ENCODE assay signal across 14 cellular contexts in the genomic region with DNA sequence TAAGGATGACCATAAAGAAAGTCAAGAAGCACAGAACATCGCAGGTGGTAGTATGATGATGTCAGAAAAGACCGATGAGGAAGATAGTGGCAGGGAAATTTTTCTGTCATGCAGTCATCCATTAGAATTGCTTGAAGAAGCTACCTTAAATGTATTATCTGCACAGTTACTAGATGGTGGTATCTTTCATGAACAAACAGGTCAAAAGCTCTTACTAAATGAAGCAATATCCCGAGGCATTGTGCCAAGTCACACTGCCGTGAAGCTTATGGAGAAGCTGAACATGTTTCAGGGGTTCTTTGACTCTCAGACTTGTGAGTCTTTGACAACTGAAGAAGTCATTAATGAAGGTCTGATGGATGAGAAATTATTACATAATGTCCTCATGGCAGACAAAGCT.
DNase-seq lines count a peak whose midpoint lies in the region; FAIRE-seq and TF ChIP-seq lines count a peak whose summit lies in the region.
"Had no signal": no experiment of that assay in that cellular context is flagged by ENCODE, and none has a peak within 500 bp of the region (broad histone marks: within the 10 kb centered on the region; RNA-seq: fewer than 3 reads in every experiment).

No MANE protein-coding gene starts in this region.

- no peaks in the 10 kb centered on the region for H3K4me1 Mint-ChIP-seq in MCF 10A (ENCODE audit: insufficient read depth, unreplicated experiment)
- H3K4me1 Mint-ChIP-seq: naive B cell had no signal

- H4K20me1 ChIP-seq in mammary epithelial cell (ENCODE audit: insufficient read depth, low read length) (no peaks in the 10 kb centered on the region), hepatocyte (ENCODE audit: insufficient read depth, poor library complexity, severe bottlenecking) (no peaks in the 10 kb centered on the region)

- intact Hi-C loops in MCF 10A (cut with micrococcal nuclease) (no loop called here), mammary epithelial cell (cut with micrococcal nuclease) (no loop called here), adrenal gland (cut with DNase I) (no loop called here)

- dilution Hi-C loops in mammary epithelial cell (cut with HindIII; ENCODE audit: low sequenced_read_pairs): no loop called here

- FAIRE-seq in frontal cortex (lab: Jason Lieb, UNC): no peak
- FAIRE-seq: colon had no signal

- H2AFZ ChIP-seq in mammary epithelial cell (ENCODE audit: low read depth, low read length) (no peak overlapping the region), hepatocyte (no peak overlapping the region)

- BruUV-seq in MCF 10A (replicated peaks; lab: Mats Ljungman, UMichigan): no TSS peak
- BruUV-seq in mammary epithelial cell (replicated peaks; lab: Mats Ljungman, UMichigan): no TSS peak

- TF ChIP-seq POLR2A in adrenal gland (IDR thresholded peaks at IDR 0.05): no peak

- H3K79me2 ChIP-seq in mammary epithelial cell (ENCODE audit: insufficient read depth, low read length) (peaks cover 5% of the 10 kb centered on the region), hepatocyte (no peaks in the 10 kb centered on the region)

- H3K27ac ChIP-seq in mammary epithelial cell (ENCODE audit: insufficient read depth, low read depth, low read length): no peak overlapping the region
- H3K27ac ChIP-seq in adrenal gland: no peak overlapping the region
- H3K27ac ChIP-seq in hepatocyte: no peak overlapping the region
- H3K27ac ChIP-seq: SK-N-MC, WERI-Rb-1 had no signal

- DNase-seq in MCF 10A (ENCODE audit: unreplicated experiment) (peak; percentile 24), mammary epithelial cell (no peak), adrenal gland (peak in 4 of 7 donors; percentile 20 to 65 (median 56)), hepatocyte (ENCODE audit: low spot score) (peak; percentile 22), superior temporal gyrus (ENCODE audit: extremely low spot score) (peak; percentile 30), AG20443 (ENCODE audit: low spot score) (no peak), ecto neural progenitor cell (ENCODE audit: low spot score) (no peak), frontal cortex (ENCODE audit: low spot score in 2 of 2) (no peak)
- DNase-seq: AML-193, naive B cell, WERI-Rb-1 had no signal

- WGBS in mammary epithelial cell (ENCODE audit: low coverage, missing lambda C conversion rate): 82% methylated on average over 4 of the region's 4 CpGs
- 70 to 83% (median 74%) methylated on average over 4 of the region's 4 CpGs for WGBS in adrenal gland, 4 donors
- 85% methylated on average over 4 of the region's 4 CpGs for WGBS in hepatocyte (ENCODE audit: low lambda C conversion rate, missing lambda C conversion rate)

- POLR2A ChIA-PET in MCF 10A (lab: Yijun Ruan, JAX): no interaction called here

- no peaks in the 10 kb centered on the region for H3K9me3 ChIP-seq in mammary epithelial cell (replicated peaks; ENCODE audit: insufficient read depth, low read length)
- no peaks in the 10 kb centered on the region for H3K9me3 ChIP-seq in adrenal gland (replicated peaks in 1 of 3)
- no peaks in the 10 kb centered on the region for H3K9me3 ChIP-seq in hepatocyte (ENCODE audit: low read depth)

- H3K36me3 Mint-ChIP-seq in MCF 10A (ENCODE audit: insufficient read depth, unreplicated experiment): peaks cover 75% of the 10 kb centered on the region

- in situ Hi-C loops in mammary epithelial cell (cut with MboI; ENCODE audit: low sequenced_read_pairs in 2 of 2): no loop called here

- no peaks in the 10 kb centered on the region for H3K9me2 ChIP-seq in hepatocyte (replicated peaks; ENCODE audit: insufficient read depth)

- no peak overlapping the region for H3K4me3 Mint-ChIP-seq in MCF 10A (ENCODE audit: unreplicated experiment)
- H3K4me3 Mint-ChIP-seq: IgD-negative memory B cell, naive B cell had no signal

- H3K36me3 ChIP-seq in mammary epithelial cell (ENCODE audit: insufficient read depth, low read length) (peaks cover 23% of the 10 kb centered on the region), adrenal gland (replicated peaks in 1 of 2) (peaks cover 0 to 42% of the 10 kb centered on the region in 2 donors), hepatocyte (replicated peaks; ENCODE audit: insufficient read depth, low read depth) (no peaks in the 10 kb centered on the region)

- CTCF ChIA-PET in MCF 10A (lab: Yijun Ruan, JAX) (interaction anchor here (0.6 to 1.6 kb wide), 3 partner anchors 75 to 235 kb away, joined by 4 to 7 read pairs (median 4); no protein-coding TSS in a partner anchor), mammary epithelial cell (lab: Charles Lee; ENCODE audit: low non-redundant PET) (no interaction called here)

- peaks cover 7% of the 10 kb centered on the region for H3K4me1 ChIP-seq in mammary epithelial cell (ENCODE audit: insufficient read depth, low read length)
- H3K4me1 ChIP-seq in adrenal gland (replicated peaks in 1 of 2): peaks cover 0 to 5% of the 10 kb centered on the region in 2 donors
- H3K4me1 ChIP-seq in hepatocyte (ENCODE audit: insufficient read depth): no peaks in the 10 kb centered on the region

- H3K27me3 ChIP-seq in mammary epithelial cell (ENCODE audit: insufficient read depth, low read length) (no peaks in the 10 kb centered on the region), adrenal gland (no peaks in the 10 kb centered on the region), hepatocyte (no peaks in the 10 kb centered on the region)

- H3K4me2 ChIP-seq in mammary epithelial cell (ENCODE audit: insufficient read depth, low read depth, low read length): no peak overlapping the region
- no peak overlapping the region for H3K4me2 ChIP-seq in hepatocyte

- H3K27ac Mint-ChIP-seq in MCF 10A (ENCODE audit: low read depth, unreplicated experiment): no peak overlapping the region

- no peak overlapping the region for H3K9ac ChIP-seq in mammary epithelial cell (ENCODE audit: insufficient read depth, low read length)

- H3K9me3 Mint-ChIP-seq in MCF 10A (ENCODE audit: unreplicated experiment): no peaks in the 10 kb centered on the region
- H3K9me3 Mint-ChIP-seq: IgD-negative memory B cell, naive B cell had no signal

- TF ChIP-seq CTCF in MCF 10A (IDR thresholded peaks at IDR 0.05; ENCODE audit: unreplicated experiment): no peak
- TF ChIP-seq CTCF in mammary epithelial cell (conservative IDR thresholded peaks at IDR 0.05 in 1 of 2, IDR thresholded peaks at IDR 0.05 in 1 of 2; ENCODE audit: extremely low read depth in 1 of 2, insufficient read depth in 1 of 2, low read depth in 1 of 2, low read length in 2 of 2): no peak
- TF ChIP-seq CTCF in adrenal gland (IDR thresholded peaks at IDR 0.05): no peak
- TF ChIP-seq CTCF in hepatocyte (IDR thresholded peaks at IDR 0.05; ENCODE audit: poor library complexity): no peak

- no peaks in the 10 kb centered on the region for H3K27me3 Mint-ChIP-seq in MCF 10A (ENCODE audit: insufficient read depth, unreplicated experiment)
- H3K27me3 Mint-ChIP-seq: IgD-negative memory B cell, naive B cell had no signal

- H3K4me3 ChIP-seq in mammary epithelial cell (replicated peaks in 1 of 3; ENCODE audit: insufficient read depth in 1 of 3, low read depth in 2 of 3, low read length in 3 of 3): no peak overlapping the region
- H3K4me3 ChIP-seq in adrenal gland: no peak overlapping the region
- no peak overlapping the region for H3K4me3 ChIP-seq in hepatocyte
- H3K4me3 ChIP-seq: SK-N-MC had no signal

Comparison
In these comparisons a context has a peak if more than half of its experiments do, and no peak if none do; other contexts are left out.
1. DNase-seq: peak in MCF 10A (single experiment), adrenal gland (4 of 7), hepatocyte (single experiment) and superior temporal gyrus (single experiment); none in mammary epithelial cell (single experiment), AG20443 (single experiment), ecto neural progenitor cell (single experiment) and frontal cortex (0 of 2).